In the genomic region with DNA sequence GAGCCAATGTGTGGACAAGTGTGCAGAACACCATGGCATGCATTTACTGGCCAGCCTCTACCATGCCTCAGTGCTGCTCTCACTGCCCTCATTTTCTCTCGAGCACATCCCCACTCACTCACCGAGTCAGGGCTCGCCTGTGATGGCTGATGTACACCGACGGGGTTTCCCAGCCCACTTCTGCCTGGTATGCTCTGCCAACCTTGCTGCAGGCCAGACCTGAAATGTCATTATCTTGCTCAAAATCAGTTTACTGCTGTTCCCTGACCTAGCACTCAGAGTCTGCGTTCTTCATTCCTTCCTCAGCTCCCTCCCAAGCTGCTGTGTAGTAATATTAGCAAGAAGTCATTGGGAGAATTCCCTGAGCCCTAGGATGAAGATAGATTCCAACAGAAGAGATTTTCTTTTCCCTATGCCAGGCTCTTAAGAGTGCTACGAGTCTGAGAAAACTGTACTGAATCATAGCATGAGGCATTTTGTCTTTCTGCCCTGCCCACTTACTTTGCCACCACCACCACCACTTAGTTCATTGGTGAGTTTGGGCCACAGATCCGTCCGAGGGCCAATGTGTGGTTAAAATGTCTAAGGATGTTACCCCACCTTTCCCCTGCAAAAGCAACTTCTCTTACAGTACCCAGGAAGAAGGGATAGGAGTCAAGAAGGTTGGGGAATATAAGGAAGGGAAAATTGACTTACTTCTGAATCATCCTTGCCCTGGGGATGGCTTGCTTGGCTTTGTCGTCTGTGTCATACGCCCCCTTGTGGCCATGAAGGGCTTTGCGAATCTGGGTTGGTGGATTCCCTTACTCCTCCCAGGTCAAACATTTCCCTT, we compare ENCODE assay signal across 8 cellular contexts. TPM values are rescaled to one million over a fixed set of nuclear protein-coding genes. Genes with fewer than 3 reads are reported as not detected.
DNase-seq lines count a peak whose midpoint lies in the region; ATAC-seq, FAIRE-seq and TF ChIP-seq lines count a peak whose summit lies in the region.

No MANE protein-coding gene starts in this region.

- no peak overlapping the region for H2AFZ ChIP-seq in KMS-11 (ENCODE audit: low read depth)

- FAIRE-seq in RCC 7860 (lab: Jason Lieb, UNC): peak; percentile 51

- no peak for TF ChIP-seq POLR2A in suprapubic skin (IDR thresholded peaks at IDR 0.05)

- H3K79me2 ChIP-seq in KMS-11 (ENCODE audit: insufficient read depth, low read depth): no peaks in the 10 kb centered on the region

- H4K20me1 ChIP-seq in KMS-11 (ENCODE audit: insufficient read depth): no peaks in the 10 kb centered on the region

- POLR2A ChIA-PET in AG04449 (lab: Yijun Ruan, JAX): no interaction called here

- WGBS in suprapubic skin: 52% methylated on average over 12 of the region's 12 CpGs

- TF ChIP-seq CTCF in AG04449 (IDR thresholded peaks at IDR 0.05; ENCODE audit: insufficient read depth, low read length, missing control alignments) (peak; percentile 88), KMS-11 (conservative IDR thresholded peaks at IDR 0.05; ENCODE audit: low read depth, low read length) (peak; percentile 85), fibroblast of the aortic adventitia (IDR thresholded peaks at IDR 0.05; ENCODE audit: insufficient read depth, low read length) (peak; percentile 95), omental fat pad (IDR thresholded peaks at IDR 0.05) (peak in 1 of 3 donors; percentile 61), suprapubic skin (IDR thresholded peaks at IDR 0.05) (peak; percentile 55 to 87)

- no peaks in the 10 kb centered on the region for H3K27me3 ChIP-seq in KMS-11 (ENCODE audit: insufficient read depth, low read depth)
- no peaks in the 10 kb centered on the region for H3K27me3 ChIP-seq in suprapubic skin

- peak; percentile 63 for ATAC-seq in GM18909 (IDR thresholded peaks at IDR 0.05; ENCODE audit: poor library complexity, unreplicated experiment)
- ATAC-seq in omental fat pad (ENCODE audit: low FRiP score): peak; percentile 45

- H3K4me3 ChIP-seq in AG04449 (ENCODE audit: low read depth, low read length) (no peak overlapping the region), KMS-11 (IDR thresholded peaks at IDR 0.05; ENCODE audit: insufficient read depth, low read depth, low read length) (no peak overlapping the region), fibroblast of the aortic adventitia (ENCODE audit: low read depth, low read length) (no peak overlapping the region), suprapubic skin (no peak overlapping the region)

- H3K4me1 ChIP-seq in KMS-11 (ENCODE audit: low read depth, poor library complexity, severe bottlenecking) (no peaks in the 10 kb centered on the region), suprapubic skin (no peaks in the 10 kb centered on the region)

- DNase-seq in AG04449 (ENCODE audit: low read depth, low spot score) (peak; percentile 28), RCC 7860 (ENCODE audit: low spot score) (peak; percentile 64), fibroblast of the aortic adventitia (ENCODE audit: low read depth) (peak; percentile 94), omental fat pad (ENCODE audit: low spot score) (peak; percentile 70), suprapubic skin (ENCODE audit: low spot score in 2 of 2) (peak in 1 of 2 donors; percentile 80)
- peak; percentile 79 to 80 for DNase-seq in activated T-cell treated with anti-CD3 and anti-CD28 coated beads, Interleukin-2, amount 50 U/mL, for 48 hours

- CTCF ChIA-PET in AG04449 (lab: Yijun Ruan, JAX): interaction anchor here (0.7 to 9.4 kb wide), 40 partner anchors 8 to 320 kb away, joined by 3 to 80 read pairs (median 4); a partner anchor contains a TSS

- no peak overlapping the region for H3K4me2 ChIP-seq in KMS-11

- no peak overlapping the region for H3K9ac ChIP-seq in KMS-11

- H3K36me3 ChIP-seq in KMS-11 (ENCODE audit: insufficient read depth) (no peaks in the 10 kb centered on the region), suprapubic skin (no peaks in the 10 kb centered on the region)

- no peaks in the 10 kb centered on the region for H3K9me3 ChIP-seq in suprapubic skin

- H3K27ac ChIP-seq in KMS-11 (no peak overlapping the region), suprapubic skin (no peak overlapping the region)

- no peak for TF ChIP-seq EP300 in suprapubic skin (IDR thresholded peaks at IDR 0.05)

RNA-seq across cellular contexts. Expression of a gene that starts 51.0 kb away (rescaled TPM):
- total RNA-seq in fibroblast of the aortic adventitia (ENCODE audit: low replicate concordance) (2.8 and 44.5 TPM in 2 replicates), omental fat pad (1 to 10 TPM; 1.2 to 5.6 (median 2.7) TPM), suprapubic skin (10 to 100 TPM in 2 of 4 donors, 1 to 10 TPM in 2; 7.6 to 16.6 (median 10.5) TPM)
